13 cellular contexts compared by ENCODE assay signal in the genomic region with DNA sequence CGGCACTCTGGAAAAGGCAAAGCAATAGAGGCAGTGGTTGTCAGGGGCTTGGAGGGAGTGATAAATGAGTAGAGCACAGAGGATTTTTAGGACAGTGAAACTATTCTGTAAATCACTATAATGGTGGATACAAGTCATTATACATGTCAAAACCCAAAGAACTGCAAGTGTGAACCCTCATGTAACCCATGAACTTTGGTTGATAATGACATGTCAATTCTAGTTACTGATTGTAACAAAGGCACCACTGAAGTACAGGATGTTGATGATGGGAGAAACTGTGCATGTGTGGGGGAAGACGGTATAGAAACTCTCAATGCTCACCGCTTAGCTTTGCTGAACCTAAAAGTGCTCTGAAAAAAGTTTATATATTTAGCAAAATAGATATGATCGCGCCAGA. TPM values are rescaled to one million over a fixed set of nuclear protein-coding genes. Genes with fewer than 3 reads are reported as not detected.
DNase-seq lines count a peak whose midpoint lies in the region; ATAC-seq lines count a peak whose summit lies in the region.
"Had no signal": no experiment of that assay in that cellular context is flagged by ENCODE, and none has a peak within 500 bp of the region (broad histone marks: within the 10 kb centered on the region; RNA-seq: fewer than 3 reads in every experiment).

No MANE protein-coding gene starts in this region.

- CTCF ChIA-PET in T-cell (lab: Charles Lee), result interaction anchor here in 1 of 2 donors (0.8 kb wide), 1 partner anchor 26 kb away, joined by 4 read pairs; no protein-coding TSS in a partner anchor

- H3K4me1 Mint-ChIP-seq in activated T-cell treated with anti-CD3 and anti-CD28 coated beads, Interleukin-2, amount 50 U/mL, for 4 hours (ENCODE audit: low read depth), result peaks cover 81% of the 10 kb centered on the region
- peaks cover 79 to 84% (median 84%) of the 10 kb centered on the region in 3 donors for H3K4me1 Mint-ChIP-seq in T-cell
- peaks cover 46 to 78% of the 10 kb centered on the region in 2 donors for H3K4me1 Mint-ChIP-seq in stimulated activated naive B cell treated with anti-CD40 and anti-IgM and Interleukin-4, amounts not matched to agents 10 μg/mL and 1 μg/mL and 100 μg/mL, for 72 hours

- H3K9me3 Mint-ChIP-seq in activated T-cell treated with anti-CD3 and anti-CD28 coated beads, Interleukin-2, amount 50 U/mL, for 4 hours, result no peaks in the 10 kb centered on the region
- no peaks in the 10 kb centered on the region for H3K9me3 Mint-ChIP-seq in T-cell
- H3K9me3 Mint-ChIP-seq in stimulated activated naive B cell treated with anti-CD40 and anti-IgM and Interleukin-4, amounts not matched to agents 10 μg/mL and 1 μg/mL and 100 μg/mL, for 72 hours, result peaks cover 4 to 5% of the 10 kb centered on the region in 2 donors

- H3K4me3 Mint-ChIP-seq in activated T-cell treated with anti-CD3 and anti-CD28 coated beads, Interleukin-2, amount 50 U/mL, for 4 hours, result peak overlapping the region; percentile 34
- peak overlapping the region in 2 of 3 donors; percentile 7 to 56 for H3K4me3 Mint-ChIP-seq in T-cell
- H3K4me3 Mint-ChIP-seq in stimulated activated naive B cell treated with anti-CD40 and anti-IgM and Interleukin-4, amounts not matched to agents 10 μg/mL and 1 μg/mL and 100 μg/mL, for 72 hours, result peak overlapping the region; percentile 22 to 43

- POLR2A ChIA-PET in T-cell (lab: Charles Lee), result no interaction called here

- H3K36me3 Mint-ChIP-seq in activated T-cell treated with anti-CD3 and anti-CD28 coated beads, Interleukin-2, amount 50 U/mL, for 4 hours (ENCODE audit: insufficient read depth), result peaks cover 25% of the 10 kb centered on the region
- peaks cover 17% of the 10 kb centered on the region for H3K36me3 Mint-ChIP-seq in T-cell
- H3K36me3 Mint-ChIP-seq in stimulated activated naive B cell treated with anti-CD40 and anti-IgM and Interleukin-4, amounts not matched to agents 10 μg/mL and 1 μg/mL and 100 μg/mL, for 72 hours, result peaks cover 49 to 74% of the 10 kb centered on the region in 2 donors

- no peak for DNase-seq in activated T-cell treated with anti-CD3 and anti-CD28 coated beads, Interleukin-2, amount 50 U/mL, for 4 hours
- no peak for DNase-seq in activated T-cell treated with anti-CD3 and anti-CD28 coated beads, Interleukin-2, amount 50 U/mL, for 48 hours
- DNase-seq in T-cell (no peak), EL (no peak), posterior vena cava (ENCODE audit: low spot score) (no peak)
- DNase-seq in stimulated activated naive B cell treated with anti-CD40 and anti-IgM and Interleukin-4, amounts not matched to agents 10 μg/mL and 1 μg/mL and 100 μg/mL, for 72 hours, result no peak
- DNase-seq: KBM-7, left ventricle myocardium inferior had no signal

- no peaks in the 10 kb centered on the region for H3K27me3 Mint-ChIP-seq in activated T-cell treated with anti-CD3 and anti-CD28 coated beads, Interleukin-2, amount 50 U/mL, for 4 hours (ENCODE audit: low read depth)
- H3K27me3 Mint-ChIP-seq in T-cell, result no peaks in the 10 kb centered on the region
- no peaks in the 10 kb centered on the region for H3K27me3 Mint-ChIP-seq in stimulated activated naive B cell treated with anti-CD40 and anti-IgM and Interleukin-4, amounts not matched to agents 10 μg/mL and 1 μg/mL and 100 μg/mL, for 72 hours

- intact Hi-C loops in posterior vena cava (cut with DNase I), result no loop called here

- H3K27ac Mint-ChIP-seq in T-cell, result peak overlapping the region; percentile 70 to 88
- peak overlapping the region; percentile 9 for H3K27ac Mint-ChIP-seq in stimulated activated naive B cell treated with anti-CD40 and anti-IgM and Interleukin-4, amounts not matched to agents 10 μg/mL and 1 μg/mL and 100 μg/mL, for 72 hours

- ATAC-seq in activated T-cell treated with anti-CD3 and anti-CD28 coated beads, Interleukin-2, amount 50 U/mL, for 4 hours, result peak; percentile 58
- peak; percentile 28 for ATAC-seq in HG02610 (IDR thresholded peaks at IDR 0.05; ENCODE audit: unreplicated experiment)
- ATAC-seq in T-cell (replicated peaks in 1 of 4), result peak; percentile 56 to 77 (median 62)
- no peak for ATAC-seq in stimulated activated naive B cell treated with anti-CD40 and anti-IgM and Interleukin-4, amounts not matched to agents 10 μg/mL and 1 μg/mL and 100 μg/mL, for 72 hours (replicated peaks)
- ATAC-seq in HG02870 (IDR thresholded peaks at IDR 0.05; ENCODE audit: unreplicated experiment), result no peak
- ATAC-seq: HCT116 had no signal

RNA-seq across cellular contexts. Expression of gene BTLA, which starts 36.0 kb away (rescaled TPM):
- 10 to 100 TPM; 29.8 to 46.3 (median 33.2) TPM for total RNA-seq in activated T-cell treated with anti-CD3 and anti-CD28 coated beads, Interleukin-2, amount 50 U/mL, for 4 hours
- total RNA-seq in T-cell (10 to 100 TPM; 11.5 to 16.9 (median 15.2) TPM), posterior vena cava (under 1 TPM; 0.14 to 0.38 TPM)
- total RNA-seq: left ventricle myocardium inferior, pulmonary artery endothelial cell, SJSA1 had no signal

Comparison
In these comparisons a context has a peak if more than half of its experiments do, and no peak if none do; other contexts are left out.
1. ATAC-seq: peak in activated T-cell treated with anti-CD3 and anti-CD28 coated beads, Interleukin-2, amount 50 U/mL, for 4 hours (2 of 2), HG02610 (single experiment) and T-cell (4 of 4); none in stimulated activated naive B cell treated with anti-CD40 and anti-IgM and Interleukin-4, amounts not matched to agents 10 μg/mL and 1 μg/mL and 100 μg/mL, for 72 hours (0 of 2) and HG02870 (single experiment).
2. RNA of gene BTLA, which starts 36.0 kb away (total RNA-seq): 29.8 to 46.3 TPM in activated T-cell treated with anti-CD3 and anti-CD28 coated beads, Interleukin-2, amount 50 U/mL, for 4 hours and 11.5 to 16.9 TPM in T-cell; 0.14 to 0.38 TPM in posterior vena cava; every median in the first group is over 4 times any median in the second.
3. Peak in every context shown above with its lines, with median percentiles within 50 percentile points of each other: H3K4me3 Mint-ChIP-seq.